8 cellular contexts compared by ENCODE assay signal in genomic region chr19:18438331-18439024, GRCh38. TPM values are rescaled to one million over a fixed set of nuclear protein-coding genes. Genes with fewer than 3 reads are reported as not detected.
DNase-seq lines count a peak whose midpoint lies in the region; ATAC-seq and TF ChIP-seq lines count a peak whose summit lies in the region.

No MANE protein-coding gene starts in this region.

- peak overlapping the region; percentile 86 for H3K27ac ChIP-seq in left ventricle myocardium inferior (replicated peaks)
- H3K27ac ChIP-seq in gastrocnemius medialis: peak overlapping the region; percentile 53 to 79 (median 70)

- TF ChIP-seq POLR2A in gastrocnemius medialis (IDR thresholded peaks at IDR 0.05): no peak

- POLR2A ChIA-PET in WTC11 (lab: Charles Lee): interaction anchor here (0.6 kb wide), 2 partner anchors 20 to 337 kb away, joined by 4 to 8 read pairs; no protein-coding TSS in a partner anchor

- H3K27ac Mint-ChIP-seq in WTC11: peak overlapping the region; percentile 91

- H3K4me3 ChIP-seq in H7 (ENCODE audit: insufficient read depth, low read depth, low read length) (peak overlapping the region; percentile 97), left ventricle myocardium inferior (peak overlapping the region; percentile 84), gastrocnemius medialis (peak overlapping the region; percentile 50 to 63 (median 58))

- CTCF ChIA-PET in WTC11 (lab: Charles Lee): interaction anchor here (0.5 to 3.5 kb wide), 13 partner anchors 13 to 579 kb away, joined by 3 to 27 read pairs (median 3); partner anchors contain the start of genes GDF15 and LSM4

- ATAC-seq in WTC11 (peak; percentile 1; the same call in 1 of the 2 replicates), gastrocnemius medialis (peak in 1 of 2 donors; percentile 7)

- peaks cover 28% of the 10 kb centered on the region for H3K4me1 Mint-ChIP-seq in WTC11

- peaks cover 9% of the 10 kb centered on the region for H3K36me3 ChIP-seq in H7 (replicated peaks; ENCODE audit: control insufficient read depth, insufficient read depth, low read length)
- H3K36me3 ChIP-seq in left ventricle myocardium inferior: peaks cover 15% of the 10 kb centered on the region
- H3K36me3 ChIP-seq in gastrocnemius medialis: peaks cover 0 to 7% of the 10 kb centered on the region in 2 donors

- H3K36me3 Mint-ChIP-seq in WTC11: peaks cover 9% of the 10 kb centered on the region

- in situ Hi-C loops in gastrocnemius medialis (cut with MboI; ENCODE audit: low sequenced_read_pairs in 4 of 4): no loop called here

- TF ChIP-seq CTCF in WTC11 (IDR thresholded peaks at IDR 0.05) (no peak), left ventricle myocardium inferior (IDR thresholded peaks at IDR 0.05; ENCODE audit: borderline replicate concordance) (no peak), gastrocnemius medialis (IDR thresholded peaks at IDR 0.05 in 4 of 5, conservative IDR thresholded peaks at IDR 0.05 in 1 of 5) (no peak)

- H3K4me3 Mint-ChIP-seq in WTC11: peak overlapping the region; percentile 35

- H3K4me1 ChIP-seq in left ventricle myocardium inferior (peaks cover 49% of the 10 kb centered on the region), gastrocnemius medialis (peaks cover 7 to 14% of the 10 kb centered on the region in 2 donors)

- DNase-seq in H7 (peak; percentile 91), WTC11 (ENCODE audit: low spot score) (peak; percentile 66), left ventricle myocardium inferior (peak; percentile 60), gastrocnemius medialis (no peak), NCI-H345 treated with DMSO at 0.1 percent for 48 hours (lab: John Stamatoyannopoulos, UW; ENCODE audit: unreplicated experiment) (no peak)
- no peak for DNase-seq in activated CD4-positive, CD25-positive, alpha-beta regulatory T cell treated with anti-CD3 and anti-CD28 coated beads, Interleukin-2, amount 50 U/mL, for 72 hours
- no peak for DNase-seq in stimulated activated CD4-positive, alpha-beta T cell treated with anti-CD3 and anti-CD28 coated beads, Interleukin-4, amount 100 ng/mL, for 1 hour
- DNase-seq in activated naive CD4-positive, alpha-beta T cell treated with anti-CD3 and anti-CD28 coated beads, Interleukin-2, amount 50 U/mL, for 16 hours: no peak

- H3K27me3 Mint-ChIP-seq in WTC11 (ENCODE audit: low read depth): no peaks in the 10 kb centered on the region

- intact Hi-C loops in left ventricle myocardium inferior (cut with micrococcal nuclease): no loop called here
- intact Hi-C loops in gastrocnemius medialis (cut with DNase I; ENCODE audit: low total_unique reads): no loop called here

- H3K27me3 ChIP-seq in H7 (ENCODE audit: control insufficient read depth, insufficient read depth, low read length) (no peaks in the 10 kb centered on the region), left ventricle myocardium inferior (ENCODE audit: low read depth) (no peaks in the 10 kb centered on the region), gastrocnemius medialis (peaks cover 13 to 19% (median 13%) of the 10 kb centered on the region in 3 donors)

- H3K9me3 ChIP-seq in left ventricle myocardium inferior (replicated peaks): no peaks in the 10 kb centered on the region
- H3K9me3 ChIP-seq in gastrocnemius medialis: no peaks in the 10 kb centered on the region

- H3K9me3 Mint-ChIP-seq in WTC11: peaks cover 5% of the 10 kb centered on the region

TF ChIP-seq in WTC11, 78 proteins besides CTCF, POLR2A, EP300 and RAD21 (continues in another document):
- TF ChIP-seq JAZF1 (CRISPR knock-in tag; IDR thresholded peaks at IDR 0.05): no peak
- TF ChIP-seq TP53 (CRISPR knock-in tag; IDR thresholded peaks at IDR 0.05): no peak
- TF ChIP-seq ZNF219 (CRISPR knock-in tag; IDR thresholded peaks at IDR 0.05; ENCODE audit: borderline replicate concordance): no peak
- TF ChIP-seq ZNF512 (CRISPR knock-in tag; IDR thresholded peaks at IDR 0.05; ENCODE audit: borderline replicate concordance): no peak
- no peak for TF ChIP-seq ZNF121 (CRISPR knock-in tag; IDR thresholded peaks at IDR 0.05)
- peak; percentile 28; the same call in 1 of the 2 replicates for TF ChIP-seq SP1 (CRISPR knock-in tag; conservative IDR thresholded peaks at IDR 0.05)
- no peak for TF ChIP-seq ZNF425 (CRISPR knock-in tag; conservative IDR thresholded peaks at IDR 0.05)
- no peak for TF ChIP-seq USF1 (CRISPR knock-in tag; IDR thresholded peaks at IDR 0.05)
- TF ChIP-seq ZNF281 (CRISPR knock-in tag; IDR thresholded peaks at IDR 0.05): no peak

RNA-seq across cellular contexts. Expression of gene ISYNA1, which starts 0.5 kb away (rescaled TPM):
- 183 and 212 TPM in 2 replicates for total RNA-seq in H7 (2014; rRNA removed; shearing (Covaris generic))
- total RNA-seq in WTC11 (2021): 236 to 310 TPM (median 307 TPM) in 3 replicates
- total RNA-seq in left ventricle myocardium inferior: 24.1 TPM
- total RNA-seq in gastrocnemius medialis: 10 to 100 TPM in 1 of 4 donors, 1 to 10 TPM in 3; 5.1 to 29.1 (median 7.8) TPM

RNA-seq across cellular contexts. Expression of gene SSBP4, which starts 19.3 kb away (rescaled TPM):
- total RNA-seq in H7 (2014; rRNA removed; shearing (Covaris generic)): 91.1 and 134 TPM in 2 replicates
- total RNA-seq in WTC11 (2021) (44.5 to 51.2 TPM (median 47.4 TPM) in 3 replicates), left ventricle myocardium inferior (30.8 TPM), gastrocnemius medialis (10 to 100 TPM; 24.7 to 65.2 (median 44.1) TPM)

RNA-seq across cellular contexts. Expression of gene LRRC25, which starts 41.1 kb away (rescaled TPM):
- total RNA-seq in H7 (2014; rRNA removed; shearing (Covaris generic)): 0.76 TPM in 1 of 2 replicates, not detected in the other
- 0.07 to 0.31 TPM (median 0.18 TPM) in 3 replicates for total RNA-seq in WTC11 (2021)
- total RNA-seq in left ventricle myocardium inferior: 2.4 TPM
- total RNA-seq in gastrocnemius medialis: 1 to 10 TPM in 3 of 4 donors, under 1 TPM in 1; 0.34 to 4.2 (median 2.3) TPM

RNA-seq across cellular contexts. Expression of gene GDF15, which starts 52.5 kb away (rescaled TPM):
- total RNA-seq in H7 (2014; rRNA removed; shearing (Covaris generic)): 0.30 and 1.4 TPM in 2 replicates
- total RNA-seq in WTC11 (2021) (18.3 to 27.3 TPM (median 19.1 TPM) in 3 replicates), left ventricle myocardium inferior (0.33 TPM), gastrocnemius medialis (1 to 10 TPM in 2 of 4 donors, not detected in 2; 1.4 to 2.7 TPM)

Comparison
In these comparisons a context has a peak if more than half of its experiments do, and no peak if none do; other contexts are left out.
1. DNase-seq: peak in H7 (single experiment), WTC11 (single experiment) and left ventricle myocardium inferior (single experiment); none in gastrocnemius medialis (0 of 2), activated CD4-positive, CD25-positive, alpha-beta regulatory T cell treated with anti-CD3 and anti-CD28 coated beads, Interleukin-2, amount 50 U/mL, for 72 hours (single experiment), stimulated activated CD4-positive, alpha-beta T cell treated with anti-CD3 and anti-CD28 coated beads, Interleukin-4, amount 100 ng/mL, for 1 hour (single experiment), NCI-H345 treated with DMSO at 0.1 percent for 48 hours (single experiment) and activated naive CD4-positive, alpha-beta T cell treated with anti-CD3 and anti-CD28 coated beads, Interleukin-2, amount 50 U/mL, for 16 hours (single experiment).
2. Peak in every context shown above with its lines, with median percentiles within 50 percentile points of each other: H3K4me3 ChIP-seq.